ENCODE assay signal across 14 cellular contexts in genomic region chr7:93298671-93299070, GRCh38.
"Had no signal": no experiment of that assay in that cellular context is flagged by ENCODE, and none has a peak within 500 bp of the region (broad histone marks: within the 10 kb centered on the region; RNA-seq: fewer than 3 reads in every experiment).

No MANE protein-coding gene starts in this region.

- H3K4me1 ChIP-seq: left ventricle myocardium inferior, tibial artery, vagina had no signal

- H3K27ac ChIP-seq: left ventricle myocardium inferior, ovary, skin epidermis, tibial artery, vagina had no signal

- DNase-seq: activated CD4-positive, alpha-beta T cell treated with anti-CD3 and anti-CD28 coated beads for 1 hour; activated CD4-positive, alpha-beta T cell treated with anti-CD3 and anti-CD28 coated beads, Interleukin-2, amount 50 U/mL, for 48 hours; activated effector memory CD4-positive, alpha-beta T cell treated with anti-CD3 and anti-CD28 coated beads, Interleukin-2, amount 50 U/mL, for 16 hours; activated naive CD8-positive, alpha-beta T cell treated with anti-CD3 and anti-CD28 coated beads for 36 hours; activated T-cell treated with anti-CD3 and anti-CD28 coated beads, Interleukin-2, amount 50 U/mL, for 4 hours; endodermal cell; erythroblast; kidney; left ventricle myocardium inferior; ovary; SW 1271; tibial artery had no signal

- H3K9me3 ChIP-seq: left ventricle myocardium inferior, ovary, tibial artery, vagina had no signal

- H3K27me3 ChIP-seq: ovary, tibial artery, vagina had no signal

- H3K4me3 ChIP-seq: left ventricle myocardium inferior, ovary, skin epidermis, tibial artery, vagina had no signal

- H3K36me3 ChIP-seq: ovary had no signal
